1 cellular context compared by ENCODE assay signal in the genomic region with DNA sequence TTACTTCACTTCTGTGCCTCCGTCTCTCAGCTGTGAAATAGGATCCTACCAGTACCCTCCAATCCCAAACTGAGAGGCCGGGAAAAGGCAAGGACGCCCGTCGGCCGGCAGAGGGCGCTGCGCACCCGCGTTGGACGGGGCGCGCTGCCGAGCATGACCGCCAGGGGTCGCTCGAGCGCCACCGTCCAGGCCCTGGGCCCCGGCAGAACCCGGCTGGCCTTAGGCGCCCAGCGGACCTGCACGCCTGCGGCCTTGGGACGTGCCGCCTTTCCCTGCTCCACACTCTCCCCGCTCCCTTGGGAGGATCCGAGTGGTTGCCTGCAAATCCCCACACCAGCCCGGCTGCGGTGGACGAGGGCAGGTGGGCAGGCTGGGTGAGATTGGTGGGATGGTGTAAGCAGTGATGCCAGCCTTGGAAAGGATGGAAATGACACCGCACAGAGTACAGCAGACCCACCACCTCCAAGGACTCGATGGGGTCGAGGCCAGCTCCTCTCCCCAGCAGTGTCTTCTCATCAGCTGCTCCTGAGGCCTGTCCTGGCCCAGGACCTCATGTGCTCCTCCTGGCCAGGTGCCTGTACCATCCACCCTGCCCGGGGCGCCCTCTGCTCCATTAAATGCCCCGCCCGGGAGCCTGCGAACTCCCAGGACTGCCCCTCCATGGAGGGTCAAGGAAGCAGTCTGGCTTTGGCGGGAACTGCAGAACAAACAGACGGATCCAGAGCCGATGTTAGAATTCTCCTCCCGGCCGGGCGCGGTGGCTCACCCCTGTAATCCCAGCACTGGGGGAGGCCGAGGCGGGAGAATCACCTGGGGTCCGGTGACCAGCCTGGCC.
TF ChIP-seq lines count a peak whose summit lies in the region.

No MANE protein-coding gene starts in this region.

TF ChIP-seq in SK-N-SH, 30 proteins besides CTCF, POLR2A, EP300 and RAD21 (continued from another document):
- TF ChIP-seq, protein P1, sequence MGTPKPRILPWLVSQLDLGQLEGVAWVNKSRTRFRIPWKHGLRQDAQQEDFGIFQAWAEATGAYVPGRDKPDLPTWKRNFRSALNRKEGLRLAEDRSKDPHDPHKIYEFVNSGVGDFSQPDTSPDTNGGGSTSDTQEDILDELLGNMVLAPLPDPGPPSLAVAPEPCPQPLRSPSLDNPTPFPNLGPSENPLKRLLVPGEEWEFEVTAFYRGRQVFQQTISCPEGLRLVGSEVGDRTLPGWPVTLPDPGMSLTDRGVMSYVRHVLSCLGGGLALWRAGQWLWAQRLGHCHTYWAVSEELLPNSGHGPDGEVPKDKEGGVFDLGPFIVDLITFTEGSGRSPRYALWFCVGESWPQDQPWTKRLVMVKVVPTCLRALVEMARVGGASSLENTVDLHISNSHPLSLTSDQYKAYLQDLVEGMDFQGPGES (IDR thresholded peaks at IDR 0.05; ENCODE audit: low read depth, low read length) = no peak
- TF ChIP-seq POLR2AphosphoS5 (IDR thresholded peaks at IDR 0.05; ENCODE audit: low read depth, low read length) (no peak), RFX5 (IDR thresholded peaks at IDR 0.05; ENCODE audit: low read length) (0 out of 2 replicates have a peak, but pooled peaks have one; percentile 28), NRF1 (IDR thresholded peaks at IDR 0.05; ENCODE audit: low read depth, low read length) (peak; percentile 45), YY1 (IDR thresholded peaks at IDR 0.05; ENCODE audit: low read depth) (no peak), EZH2phosphoT487 (IDR thresholded peaks at IDR 0.05; ENCODE audit: borderline replicate concordance, low read depth) (no peak), FOSL2 (IDR thresholded peaks at IDR 0.05; ENCODE audit: borderline replicate concordance, low read depth) (no peak), TCF12 (IDR thresholded peaks at IDR 0.05) (no peak; the same call in 1 of the 2 replicates), ELF1 (IDR thresholded peaks at IDR 0.05) (no peak), SIN3A (IDR thresholded peaks at IDR 0.05; ENCODE audit: borderline replicate concordance, low read depth, low read length) (peak; percentile 40; the same call in 1 of the 2 replicates), TAF1 (IDR thresholded peaks at IDR 0.05; ENCODE audit: borderline replicate concordance, low read depth, low read length) (no peak)
- TF ChIP-seq, protein P2, sequence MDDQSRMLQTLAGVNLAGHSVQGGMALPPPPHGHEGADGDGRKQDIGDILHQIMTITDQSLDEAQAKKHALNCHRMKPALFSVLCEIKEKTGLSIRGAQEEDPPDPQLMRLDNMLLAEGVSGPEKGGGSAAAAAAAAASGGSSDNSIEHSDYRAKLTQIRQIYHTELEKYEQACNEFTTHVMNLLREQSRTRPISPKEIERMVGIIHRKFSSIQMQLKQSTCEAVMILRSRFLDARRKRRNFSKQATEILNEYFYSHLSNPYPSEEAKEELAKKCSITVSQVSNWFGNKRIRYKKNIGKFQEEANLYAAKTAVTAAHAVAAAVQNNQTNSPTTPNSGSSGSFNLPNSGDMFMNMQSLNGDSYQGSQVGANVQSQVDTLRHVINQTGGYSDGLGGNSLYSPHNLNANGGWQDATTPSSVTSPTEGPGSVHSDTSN (IDR thresholded peaks at IDR 0.05) = no peak
- TF ChIP-seq, protein P3, sequence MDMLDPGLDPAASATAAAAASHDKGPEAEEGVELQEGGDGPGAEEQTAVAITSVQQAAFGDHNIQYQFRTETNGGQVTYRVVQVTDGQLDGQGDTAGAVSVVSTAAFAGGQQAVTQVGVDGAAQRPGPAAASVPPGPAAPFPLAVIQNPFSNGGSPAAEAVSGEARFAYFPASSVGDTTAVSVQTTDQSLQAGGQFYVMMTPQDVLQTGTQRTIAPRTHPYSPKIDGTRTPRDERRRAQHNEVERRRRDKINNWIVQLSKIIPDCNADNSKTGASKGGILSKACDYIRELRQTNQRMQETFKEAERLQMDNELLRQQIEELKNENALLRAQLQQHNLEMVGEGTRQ (IDR thresholded peaks at IDR 0.05; ENCODE audit: borderline replicate concordance, low read depth, low read length) = no peak
- TF ChIP-seq, protein P4, sequence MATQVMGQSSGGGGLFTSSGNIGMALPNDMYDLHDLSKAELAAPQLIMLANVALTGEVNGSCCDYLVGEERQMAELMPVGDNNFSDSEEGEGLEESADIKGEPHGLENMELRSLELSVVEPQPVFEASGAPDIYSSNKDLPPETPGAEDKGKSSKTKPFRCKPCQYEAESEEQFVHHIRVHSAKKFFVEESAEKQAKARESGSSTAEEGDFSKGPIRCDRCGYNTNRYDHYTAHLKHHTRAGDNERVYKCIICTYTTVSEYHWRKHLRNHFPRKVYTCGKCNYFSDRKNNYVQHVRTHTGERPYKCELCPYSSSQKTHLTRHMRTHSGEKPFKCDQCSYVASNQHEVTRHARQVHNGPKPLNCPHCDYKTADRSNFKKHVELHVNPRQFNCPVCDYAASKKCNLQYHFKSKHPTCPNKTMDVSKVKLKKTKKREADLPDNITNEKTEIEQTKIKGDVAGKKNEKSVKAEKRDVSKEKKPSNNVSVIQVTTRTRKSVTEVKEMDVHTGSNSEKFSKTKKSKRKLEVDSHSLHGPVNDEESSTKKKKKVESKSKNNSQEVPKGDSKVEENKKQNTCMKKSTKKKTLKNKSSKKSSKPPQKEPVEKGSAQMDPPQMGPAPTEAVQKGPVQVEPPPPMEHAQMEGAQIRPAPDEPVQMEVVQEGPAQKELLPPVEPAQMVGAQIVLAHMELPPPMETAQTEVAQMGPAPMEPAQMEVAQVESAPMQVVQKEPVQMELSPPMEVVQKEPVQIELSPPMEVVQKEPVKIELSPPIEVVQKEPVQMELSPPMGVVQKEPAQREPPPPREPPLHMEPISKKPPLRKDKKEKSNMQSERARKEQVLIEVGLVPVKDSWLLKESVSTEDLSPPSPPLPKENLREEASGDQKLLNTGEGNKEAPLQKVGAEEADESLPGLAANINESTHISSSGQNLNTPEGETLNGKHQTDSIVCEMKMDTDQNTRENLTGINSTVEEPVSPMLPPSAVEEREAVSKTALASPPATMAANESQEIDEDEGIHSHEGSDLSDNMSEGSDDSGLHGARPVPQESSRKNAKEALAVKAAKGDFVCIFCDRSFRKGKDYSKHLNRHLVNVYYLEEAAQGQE (IDR thresholded peaks at IDR 0.05; ENCODE audit: low read depth, low read length) = no peak
